25 cellular contexts compared by ENCODE assay signal in the genomic region with DNA sequence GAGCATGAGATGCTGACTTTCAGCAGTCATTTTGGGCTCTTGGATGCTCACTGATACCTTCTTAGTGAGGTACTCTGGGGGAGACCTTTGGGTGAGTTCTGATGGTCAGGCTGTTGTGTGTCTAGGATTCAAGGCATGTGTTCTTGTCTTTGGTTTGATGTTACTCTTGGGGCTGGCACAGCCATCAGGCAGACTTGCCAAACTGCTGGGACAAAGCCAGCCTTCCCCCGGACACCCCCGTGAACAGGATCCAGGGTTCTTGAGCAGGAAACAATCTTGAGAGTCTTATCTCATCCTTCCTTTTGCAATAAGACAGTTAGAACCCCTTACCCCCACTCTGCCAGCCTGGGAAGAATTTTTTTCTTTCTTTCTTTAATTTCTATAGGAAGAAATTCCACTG. TPM values are rescaled to one million over a fixed set of nuclear protein-coding genes. Genes with fewer than 3 reads are reported as not detected.
A peak's percentile ranks its signal among the peaks of the same experiment; 100 is the strongest.
DNase-seq lines count a peak whose midpoint lies in the region; ATAC-seq and TF ChIP-seq lines count a peak whose summit lies in the region.
"Had no signal": no experiment of that assay in that cellular context is flagged by ENCODE, and none has a peak within 500 bp of the region (broad histone marks: within the 10 kb centered on the region; RNA-seq: fewer than 3 reads in every experiment).

No MANE protein-coding gene starts in this region.

- H3K27me3 Mint-ChIP-seq in chondrocyte (ENCODE audit: low read depth): no peaks in the 10 kb centered on the region
- H3K27me3 Mint-ChIP-seq: activated CD4-positive, alpha-beta T cell treated with anti-CD3 and anti-CD28 coated beads, Interleukin-2, amount 10 ng/mL, durations not matched to agents 24 days and 14 days; stimulated activated naive CD8-positive, alpha-beta T cell treated with anti-CD3 and anti-CD28 coated beads, Interleukin-15, amount 100 ng/mL, for 72 hours had no signal

- peaks cover 27% of the 10 kb centered on the region for H3K4me1 Mint-ChIP-seq in chondrocyte (ENCODE audit: low read depth)

- no peak for TF ChIP-seq EP300 in SK-N-SH (IDR thresholded peaks at IDR 0.05; ENCODE audit: borderline replicate concordance in 1 of 2, low read depth in 1 of 2, low read length in 1 of 2)

- no peak overlapping the region for H4K91ac ChIP-seq in mesenchymal stem cell (ENCODE audit: low read length)

- TF ChIP-seq CTCF in SK-N-SH (IDR thresholded peaks at IDR 0.05) (no peak), chondrocyte (IDR thresholded peaks at IDR 0.05) (no peak)

- ATAC-seq in SK-N-SH treated with all-trans-retinoic acid at 6 μM for 48 hours (no peak), GM19455 (IDR thresholded peaks at IDR 0.05; ENCODE audit: unreplicated experiment) (no peak), HG03095 (IDR thresholded peaks at IDR 0.05; ENCODE audit: unreplicated experiment) (no peak), HG02571 (IDR thresholded peaks at IDR 0.05; ENCODE audit: unreplicated experiment) (no peak)
- ATAC-seq: stimulated activated naive CD8-positive, alpha-beta T cell treated with anti-CD3 and anti-CD28 coated beads, Interleukin-15, amount 100 ng/mL, for 72 hours had no signal

- H3K4ac ChIP-seq in mesenchymal stem cell (ENCODE audit: low read depth in 1 of 2, low read length in 2 of 2): no peak overlapping the region

- no peak overlapping the region for H3K27ac Mint-ChIP-seq in chondrocyte (ENCODE audit: unreplicated experiment)
- H3K27ac Mint-ChIP-seq: activated CD4-positive, alpha-beta T cell treated with anti-CD3 and anti-CD28 coated beads, Interleukin-2, amount 10 ng/mL, durations not matched to agents 24 days and 14 days; neural progenitor cell; stimulated activated naive CD8-positive, alpha-beta T cell treated with anti-CD3 and anti-CD28 coated beads, Interleukin-15, amount 100 ng/mL, for 72 hours had no signal

- H3K9ac ChIP-seq in SK-N-SH: no peak overlapping the region
- peak overlapping the region; percentile 49 for H3K9ac ChIP-seq in mesenchymal stem cell (ENCODE audit: low read length)
- H3K9ac ChIP-seq: neural progenitor cell had no signal

- H3K4me3 ChIP-seq in SK-N-SH (ENCODE audit: low read depth in 2 of 2, low read length in 1 of 2) (no peak overlapping the region), mesenchymal stem cell (ENCODE audit: insufficient read depth in 1 of 2, low read depth in 1 of 2, low read length in 2 of 2) (no peak overlapping the region)
- H3K4me3 ChIP-seq: neural progenitor cell, prostate gland, SK-N-MC, thyroid gland had no signal

- H3K4me1 ChIP-seq in SK-N-SH (ENCODE audit: control insufficient read depth in 1 of 2, insufficient read depth in 2 of 2, low read depth in 1 of 2, low read length in 1 of 2): peaks cover 4 to 11% of the 10 kb centered on the region in 2 experiments; a peak in 1 of 4 replicates
- H3K4me1 ChIP-seq in mesenchymal stem cell (ENCODE audit: control insufficient read depth, insufficient read depth, low read depth, low read length): peaks cover 5% of the 10 kb centered on the region
- H3K4me1 ChIP-seq: BE2C had no signal

- no peak overlapping the region for H2AK5ac ChIP-seq in mesenchymal stem cell (ENCODE audit: low read length, severe bottlenecking)

- POLR2A ChIA-PET in SK-N-SH (lab: Yijun Ruan, JAX): no interaction called here

- no peak overlapping the region for H3K18ac ChIP-seq in mesenchymal stem cell (ENCODE audit: low read depth in 1 of 2, low read length in 2 of 2)

- H3K9me2 ChIP-seq in SK-N-SH: no peaks in the 10 kb centered on the region

- H3K27me3 ChIP-seq in SK-N-SH (ENCODE audit: insufficient read depth) (no peaks in the 10 kb centered on the region), mesenchymal stem cell (ENCODE audit: control insufficient read depth in 1 of 2, insufficient read depth in 1 of 2, low read length in 2 of 2) (no peaks in the 10 kb centered on the region)
- H3K27me3 ChIP-seq: BE2C, neural progenitor cell, thyroid gland had no signal

- H2AFZ ChIP-seq in SK-N-SH (ENCODE audit: low read depth): no peak overlapping the region
- H2AFZ ChIP-seq in mesenchymal stem cell (ENCODE audit: low read depth, low read length): no peak overlapping the region
- H2AFZ ChIP-seq: neural progenitor cell had no signal

- no peaks in the 10 kb centered on the region for H4K20me1 ChIP-seq in SK-N-SH (ENCODE audit: insufficient read depth)

- no peak overlapping the region for H2BK15ac ChIP-seq in mesenchymal stem cell (ENCODE audit: low read depth, poor library complexity, severe bottlenecking)

- DNase-seq in SK-N-SH: no peak
- DNase-seq in chondrocyte (ENCODE audit: low spot score): peak; percentile 36
- no peak for DNase-seq in mesenchymal stem cell
- no peak for DNase-seq in UCSD-AML1 (lab: John Stamatoyannopoulos, UW; ENCODE audit: unreplicated experiment)
- DNase-seq: activated CD4-positive, alpha-beta T cell treated with anti-CD3 and anti-CD28 coated beads, Interleukin-2, amount 10 ng/mL, durations not matched to agents 24 days and 14 days; activated naive CD4-positive, alpha-beta T cell treated with Interleukin-2 at 50 U/mL for 16 hours; activated T-cell treated with anti-CD3 and anti-CD28 coated beads, Interleukin-2, amount 50 U/mL, for 48 hours; BE2C; NCI-H1105 treated with DMSO at 0.1 percent for 48 hours; NCI-H2029; NCI-H226; NCI-H774; stimulated activated naive CD8-positive, alpha-beta T cell treated with anti-CD3 and anti-CD28 coated beads, Interleukin-15, amount 100 ng/mL, for 72 hours; thyroid gland had no signal

- no peaks in the 10 kb centered on the region for H3K9me3 Mint-ChIP-seq in chondrocyte (ENCODE audit: low read depth)
- H3K9me3 Mint-ChIP-seq: activated CD4-positive, alpha-beta T cell treated with anti-CD3 and anti-CD28 coated beads, Interleukin-2, amount 10 ng/mL, durations not matched to agents 24 days and 14 days; neural progenitor cell; stimulated activated naive CD8-positive, alpha-beta T cell treated with anti-CD3 and anti-CD28 coated beads, Interleukin-15, amount 100 ng/mL, for 72 hours had no signal

- H3K36me3 ChIP-seq in SK-N-SH (replicated peaks in 1 of 2; ENCODE audit: control insufficient read depth in 1 of 2, insufficient read depth in 2 of 2, low read length in 1 of 2) (no peaks in the 10 kb centered on the region), mesenchymal stem cell (ENCODE audit: control insufficient read depth in 1 of 2, insufficient read depth in 2 of 2, low read depth in 1 of 2, low read length in 2 of 2) (peaks cover 9 to 13% of the 10 kb centered on the region in 2 experiments)
- H3K36me3 ChIP-seq: neural progenitor cell, prostate gland, thyroid gland had no signal

- CTCF ChIA-PET in SK-N-SH (lab: Yijun Ruan, JAX): no interaction called here

- no peak overlapping the region for H2BK120ac ChIP-seq in mesenchymal stem cell (ENCODE audit: low read depth, low read length)

- no peaks in the 10 kb centered on the region for H3F3A ChIP-seq in SK-N-SH (replicated peaks; ENCODE audit: insufficient read depth)

- H3K79me2 ChIP-seq in SK-N-SH (ENCODE audit: insufficient read depth): peaks cover 5% of the 10 kb centered on the region; the same call in 1 of the 2 replicates

- H3K4me2 ChIP-seq in SK-N-SH (0 out of 2 replicates have a peak overlapping the region, but pooled peaks have one; percentile 39), mesenchymal stem cell (ENCODE audit: low read length, poor library complexity, severe bottlenecking) (no peak overlapping the region)
- H3K4me2 ChIP-seq: neural progenitor cell had no signal

- H3K27ac ChIP-seq in SK-N-SH (ENCODE audit: low read depth in 2 of 2, low read length in 1 of 2) (no peak overlapping the region; a peak in 1 of 4 replicates), mesenchymal stem cell (ENCODE audit: low read length, poor library complexity, severe bottlenecking) (no peak overlapping the region)
- H3K27ac ChIP-seq: 22Rv1, epithelial cell of prostate, neural progenitor cell, prostate gland, RWPE1, SK-N-MC, thyroid gland, VCaP had no signal

- H2BK5ac ChIP-seq in mesenchymal stem cell (ENCODE audit: low read depth, low read length, poor library complexity, severe bottlenecking): no peak overlapping the region

- WGBS in SK-N-SH (ENCODE audit: low lambda C conversion rate): 83% methylated on average over 2 of the region's 2 CpGs
- 84% methylated on average over 2 of the region's 2 CpGs for WGBS in mesenchymal stem cell

- H3K4me3 Mint-ChIP-seq in chondrocyte (ENCODE audit: unreplicated experiment): no peak overlapping the region
- H3K4me3 Mint-ChIP-seq: activated CD4-positive, alpha-beta T cell treated with anti-CD3 and anti-CD28 coated beads, Interleukin-2, amount 10 ng/mL, durations not matched to agents 24 days and 14 days; neural progenitor cell; stimulated activated naive CD8-positive, alpha-beta T cell treated with anti-CD3 and anti-CD28 coated beads, Interleukin-15, amount 100 ng/mL, for 72 hours had no signal

- H3K36me3 Mint-ChIP-seq in chondrocyte (ENCODE audit: low read depth): peaks cover 6% of the 10 kb centered on the region

- H4K8ac ChIP-seq in mesenchymal stem cell (ENCODE audit: low read length): no peak overlapping the region

- peaks cover 25% of the 10 kb centered on the region for H3K79me1 ChIP-seq in mesenchymal stem cell (replicated peaks; ENCODE audit: low read length, poor library complexity, severe bottlenecking)

- no peak overlapping the region for H3K23ac ChIP-seq in mesenchymal stem cell (ENCODE audit: low read length in 2 of 2)

- H3K14ac ChIP-seq in mesenchymal stem cell (ENCODE audit: low read length in 2 of 2): no peak overlapping the region

- H3K9me3 ChIP-seq in SK-N-SH: no peaks in the 10 kb centered on the region
- H3K9me3 ChIP-seq in mesenchymal stem cell (ENCODE audit: control insufficient read depth, low read length): no peaks in the 10 kb centered on the region
- H3K9me3 ChIP-seq: BE2C, prostate gland, thyroid gland had no signal

- no peak for TF ChIP-seq RAD21 in SK-N-SH (IDR thresholded peaks at IDR 0.05; ENCODE audit: low read length)

- no peak overlapping the region for H2BK12ac ChIP-seq in mesenchymal stem cell (ENCODE audit: low read length in 2 of 2)

RNA-seq across cellular contexts. Expression of a gene that starts 42.2 kb away (rescaled TPM):
- 4.6 and 5.7 TPM in 2 replicates for polyA plus RNA-seq in SK-N-SH (2012; rRNA removed)
- 3.7 and 5.7 TPM in 2 replicates for polyA plus RNA-seq in SK-N-SH (2012; cell fraction: cytosol; rRNA removed)
- polyA plus RNA-seq in SK-N-SH (2012; cell fraction: nucleus; rRNA removed): 6.2 and 8.9 TPM in 2 replicates
- total RNA-seq in chondrocyte: 14.5 to 15.5 TPM (median 15.5 TPM) in 3 replicates
- polyA plus RNA-seq in mesenchymal stem cell (2013, experiment 1 of 2): 11.6 TPM
- 11.5 TPM for polyA plus RNA-seq in mesenchymal stem cell (2013, experiment 2 of 2)

RNA-seq across cellular contexts. Expression of a gene that starts 43.5 kb away (rescaled TPM):
- 106 and 117 TPM in 2 replicates for polyA plus RNA-seq in SK-N-SH (2012; rRNA removed)
- polyA plus RNA-seq in SK-N-SH (2012; cell fraction: cytosol; rRNA removed): 75.0 and 94.7 TPM in 2 replicates
- 108 and 123 TPM in 2 replicates for polyA plus RNA-seq in SK-N-SH (2012; cell fraction: nucleus; rRNA removed)
- total RNA-seq in chondrocyte: 128 to 137 TPM (median 128 TPM) in 3 replicates
- polyA plus RNA-seq in mesenchymal stem cell (2013, experiment 1 of 2): 87.9 TPM
- 88.7 TPM for polyA plus RNA-seq in mesenchymal stem cell (2013, experiment 2 of 2)
